ENCODE assay signal across 29 cellular contexts in genomic region chr18:30601541-30601940, GRCh38.
"Had no signal": no experiment of that assay in that cellular context is flagged by ENCODE, and none has a peak within 500 bp of the region (broad histone marks: within the 10 kb centered on the region; RNA-seq: fewer than 3 reads in every experiment).

No MANE protein-coding gene starts in this region.

- H3K27ac Mint-ChIP-seq: dendritic cell treated with granulocyte-macrophage colony-stimulating factor and Interleukin-4, amounts not matched to agents 40 ng/mL and 50 ng/mL, for 4 days; effector memory CD8-positive, alpha-beta T cell; endodermal cell had no signal

- H3K36me3 ChIP-seq: colonic mucosa, esophagus muscularis mucosa, esophagus squamous epithelium, gastrocnemius medialis, gastroesophageal sphincter, heart left ventricle, heart right ventricle had no signal

- H3K9me3 ChIP-seq: colonic mucosa, esophagus muscularis mucosa, esophagus squamous epithelium, gastrocnemius medialis, gastroesophageal sphincter had no signal

- H3K4me3 Mint-ChIP-seq: dendritic cell treated with granulocyte-macrophage colony-stimulating factor and Interleukin-4, amounts not matched to agents 40 ng/mL and 50 ng/mL, for 4 days; effector memory CD8-positive, alpha-beta T cell; endodermal cell had no signal

- H3K27ac ChIP-seq: colonic mucosa, coronary artery, dorsolateral prefrontal cortex, epithelial cell of prostate, esophagus muscularis mucosa, esophagus squamous epithelium, foreskin keratinocyte, gastrocnemius medialis, gastroesophageal sphincter, heart left ventricle, heart right ventricle had no signal

- H3K4me3 ChIP-seq: colonic mucosa, coronary artery, dorsolateral prefrontal cortex, esophagus muscularis mucosa, esophagus squamous epithelium, gastrocnemius medialis, gastroesophageal sphincter, heart left ventricle, heart right ventricle had no signal

- H3K9me3 Mint-ChIP-seq: dendritic cell treated with granulocyte-macrophage colony-stimulating factor and Interleukin-4, amounts not matched to agents 40 ng/mL and 50 ng/mL, for 4 days had no signal

- H3K4me1 Mint-ChIP-seq: endodermal cell had no signal

- H3K27me3 ChIP-seq: colonic mucosa, dorsolateral prefrontal cortex, esophagus muscularis mucosa, esophagus squamous epithelium, foreskin keratinocyte, gastrocnemius medialis, gastroesophageal sphincter, heart left ventricle, heart right ventricle had no signal

- H3K27me3 Mint-ChIP-seq: dendritic cell treated with granulocyte-macrophage colony-stimulating factor and Interleukin-4, amounts not matched to agents 40 ng/mL and 50 ng/mL, for 4 days; effector memory CD8-positive, alpha-beta T cell had no signal

- H3K4me1 ChIP-seq: colonic mucosa, esophagus muscularis mucosa, esophagus squamous epithelium, foreskin keratinocyte, gastrocnemius medialis, gastroesophageal sphincter, heart left ventricle, heart right ventricle had no signal

- FAIRE-seq: colon, endometrium, endothelial cell of umbilical vein, frontal cortex had no signal

- ATAC-seq: effector memory CD8-positive, alpha-beta T cell; esophagus mucosa; foreskin keratinocyte; gastrocnemius medialis; gastroesophageal sphincter; heart left ventricle; heart right ventricle had no signal

- DNase-seq: colonic mucosa; cortex of kidney; dermis blood vessel endothelial cell; dorsolateral prefrontal cortex; effector CD4-positive, alpha-beta T cell; effector CD8-positive, alpha-beta T cell; effector memory CD4-positive, alpha-beta T cell; effector memory CD8-positive, alpha-beta T cell; endodermal cell; erythroblast; esophagus squamous epithelium; foreskin fibroblast; foreskin keratinocyte; foreskin melanocyte; gastrocnemius medialis; glutamatergic neuron; head of caudate nucleus; heart left ventricle; heart right ventricle had no signal
